8 cellular contexts compared by ENCODE assay signal in genomic region chr16:31880322-31880979, GRCh38. TPM values are rescaled to one million over a fixed set of nuclear protein-coding genes. Genes with fewer than 3 reads are reported as not detected.
DNase-seq lines count a peak whose midpoint lies in the region; ATAC-seq, FAIRE-seq and TF ChIP-seq lines count a peak whose summit lies in the region.

No MANE protein-coding gene starts in this region.

- no peaks in the 10 kb centered on the region for H3K27me3 ChIP-seq in right cardiac atrium (ENCODE audit: control insufficient read depth, insufficient read depth)

- no peak overlapping the region for H3K27ac ChIP-seq in right cardiac atrium (ENCODE audit: low read length)

- no peaks in the 10 kb centered on the region for H3K27me3 Mint-ChIP-seq in IgD-negative memory B cell

- FAIRE-seq in GM12891 (lab: Jason Lieb, UNC) = no peak

- H3K9me3 ChIP-seq in right cardiac atrium (ENCODE audit: control insufficient read depth, low read length) = no peaks in the 10 kb centered on the region

- WGBS in right cardiac atrium = 24% methylated on average over 3 of the region's 3 CpGs

- peak; percentile 70 to 84 for ATAC-seq in activated naive CD4-positive, alpha-beta T cell treated with anti-CD3 and anti-CD28 coated beads, Interleukin-2, amount 50 U/mL, for 72 hours
- peak; percentile 79 to 91 for ATAC-seq in right cardiac atrium
- peak; percentile 76 for ATAC-seq in stimulated activated naive CD8-positive, alpha-beta T cell treated with anti-CD3 and anti-CD28 coated beads, Interleukin-15, Interleukin-2, amounts not matched to agents 100 U/mL and 50 U/mL, for 24 hours

- no peaks in the 10 kb centered on the region for H3K9me3 Mint-ChIP-seq in IgD-negative memory B cell
- H3K9me3 Mint-ChIP-seq in activated naive CD4-positive, alpha-beta T cell treated with anti-CD3 and anti-CD28 coated beads, Interleukin-2, amount 50 U/mL, for 72 hours = peaks cover 0 to 4% of the 10 kb centered on the region in 2 donors

- intact Hi-C loops in right cardiac atrium (cut with DNase I) = no loop called here

- H3K4me1 ChIP-seq in right cardiac atrium (ENCODE audit: control insufficient read depth, insufficient read depth, low read length) = peaks cover 15% of the 10 kb centered on the region

- no peak for TF ChIP-seq POLR2A in GM12891 (IDR thresholded peaks at IDR 0.05; ENCODE audit: low read depth, low read length)

- H3K4me1 Mint-ChIP-seq in IgD-negative memory B cell = peaks cover 39 to 57% (median 56%) of the 10 kb centered on the region in 3 donors

- H3K27ac Mint-ChIP-seq in IgD-negative memory B cell = peak overlapping the region; percentile 45 to 84 (median 74)
- peak overlapping the region; percentile 100 for H3K27ac Mint-ChIP-seq in activated naive CD4-positive, alpha-beta T cell treated with anti-CD3 and anti-CD28 coated beads, Interleukin-2, amount 50 U/mL, for 72 hours

- DNase-seq in activated gamma-delta T cell treated with Interleukin-2 at 50 U/mL for 16 hours (peak; percentile 42), activated gamma-delta T cell (lab: John Stamatoyannopoulos, UW) (no peak), right cardiac atrium (no peak), GM12891 (ENCODE audit: insufficient read length, low spot score) (no peak), NCI-H1105 treated with DMSO at 0.1 percent for 48 hours (lab: John Stamatoyannopoulos, UW) (no peak)
- DNase-seq in activated naive CD4-positive, alpha-beta T cell treated with anti-CD3 and anti-CD28 coated beads, Interleukin-2, amount 50 U/mL, for 72 hours (ENCODE audit: low spot score in 2 of 2) = peak; percentile 59 to 71
- DNase-seq in stimulated activated naive CD8-positive, alpha-beta T cell treated with anti-CD3 and anti-CD28 coated beads, Interleukin-15, Interleukin-2, amounts not matched to agents 100 U/mL and 50 U/mL, for 24 hours = no peak

- H3K36me3 Mint-ChIP-seq in IgD-negative memory B cell = peaks cover 4% of the 10 kb centered on the region
- H3K36me3 Mint-ChIP-seq in activated naive CD4-positive, alpha-beta T cell treated with anti-CD3 and anti-CD28 coated beads, Interleukin-2, amount 50 U/mL, for 72 hours = peaks cover 46 to 82% of the 10 kb centered on the region in 2 donors

- no peak overlapping the region for H3K4me3 ChIP-seq in right cardiac atrium (ENCODE audit: low read length)

- H3K4me3 Mint-ChIP-seq in IgD-negative memory B cell = peak overlapping the region in 2 of 4 donors; percentile 60 to 72

TF ChIP-seq in GM12891, 5 proteins besides CTCF, POLR2A, EP300 and RAD21:
- TF ChIP-seq SPI1 (IDR thresholded peaks at IDR 0.05; ENCODE audit: low read depth, low read length) = no peak
- no peak for TF ChIP-seq PAX5 (IDR thresholded peaks at IDR 0.05; ENCODE audit: insufficient read depth, low read length, severe bottlenecking)
- TF ChIP-seq POU2F2 (IDR thresholded peaks at IDR 0.05; ENCODE audit: low read depth, low read length) = no peak
- no peak for TF ChIP-seq POLR2AphosphoS5 (IDR thresholded peaks at IDR 0.05; ENCODE audit: low read depth, low read length)
- TF ChIP-seq TAF1 (IDR thresholded peaks at IDR 0.05; ENCODE audit: low read depth, low read length) = no peak

RNA-seq across cellular contexts. Expression of gene ZNF267, which starts 6.8 kb away (rescaled TPM):
- 18.1 TPM for polyA plus RNA-seq in IgD-negative memory B cell
- total RNA-seq in activated naive CD4-positive, alpha-beta T cell treated with anti-CD3 and anti-CD28 coated beads, Interleukin-2, amount 50 U/mL, for 72 hours = 10 to 100 TPM; 81.5 to 89.9 TPM
- 1 to 10 TPM; 6.4 to 9.9 (median 7.1) TPM for total RNA-seq in right cardiac atrium
- polyA plus RNA-seq in right cardiac atrium = 3.4 TPM
- 16.4 TPM for polyA plus RNA-seq in GM12891 (2012; ENCODE audit: low read depth, missing spikeins)

Comparison
In these comparisons a context has a peak if more than half of its experiments do, and no peak if none do; other contexts are left out.
1. DNase-seq: peak in activated gamma-delta T cell treated with Interleukin-2 at 50 U/mL for 16 hours (single experiment) and activated naive CD4-positive, alpha-beta T cell treated with anti-CD3 and anti-CD28 coated beads, Interleukin-2, amount 50 U/mL, for 72 hours (2 of 2); none in activated gamma-delta T cell (single experiment), right cardiac atrium (0 of 3), stimulated activated naive CD8-positive, alpha-beta T cell treated with anti-CD3 and anti-CD28 coated beads, Interleukin-15, Interleukin-2, amounts not matched to agents 100 U/mL and 50 U/mL, for 24 hours (single experiment), GM12891 (single experiment) and NCI-H1105 treated with DMSO at 0.1 percent for 48 hours (single experiment).
2. RNA of gene ZNF267, which starts 6.8 kb away (total RNA-seq): 81.5 to 89.9 TPM in activated naive CD4-positive, alpha-beta T cell treated with anti-CD3 and anti-CD28 coated beads, Interleukin-2, amount 50 U/mL, for 72 hours; 6.4 to 9.9 TPM in right cardiac atrium; every median in the first group is over 4 times any median in the second.
3. Peak in every context shown above with its lines, with median percentiles within 50 percentile points of each other: ATAC-seq.